ENCODE assay signal across 20 cellular contexts in the genomic region with DNA sequence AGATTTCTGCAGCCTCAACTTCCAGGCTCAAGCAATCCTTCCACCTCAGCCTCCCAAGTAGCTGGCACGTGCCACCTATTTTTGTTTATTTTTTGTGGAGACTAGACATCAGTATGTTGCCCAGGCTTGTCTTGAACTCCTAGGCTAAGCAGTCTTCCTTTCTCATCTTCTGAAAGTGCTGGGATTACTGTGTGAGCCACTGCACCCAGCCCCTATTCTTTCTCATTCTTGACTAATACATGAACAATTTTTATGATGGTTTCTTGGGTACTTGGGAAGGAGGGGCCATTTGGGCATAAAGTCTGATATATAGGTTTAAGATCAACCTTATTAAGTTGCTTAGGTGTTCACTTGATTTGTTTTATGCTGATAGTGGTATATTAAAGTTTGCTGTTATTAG. TPM values are rescaled to one million over a fixed set of nuclear protein-coding genes. Genes with fewer than 3 reads are reported as not detected.
DNase-seq lines count a peak whose midpoint lies in the region; ATAC-seq, FAIRE-seq and TF ChIP-seq lines count a peak whose summit lies in the region.
"Had no signal": no experiment of that assay in that cellular context is flagged by ENCODE, and none has a peak within 500 bp of the region (broad histone marks: within the 10 kb centered on the region; RNA-seq: fewer than 3 reads in every experiment).

No MANE protein-coding gene starts in this region.

- no peaks in the 10 kb centered on the region for H3K9me1 ChIP-seq in K562 (ENCODE audit: control insufficient read depth, insufficient read depth, low read length)

- no peaks in the 10 kb centered on the region for H3K27me3 Mint-ChIP-seq in naive thymus-derived CD8-positive, alpha-beta T cell
- H3K27me3 Mint-ChIP-seq: stimulated activated naive B cell treated with anti-CD40 and anti-IgM and Interleukin-4, amounts not matched to agents 10 μg/mL and 1 μg/mL and 100 μg/mL, for 72 hours had no signal

- peak overlapping the region in 8 of 10 donors; percentile 24 to 75 (median 52) for H3K4me3 Mint-ChIP-seq in naive thymus-derived CD8-positive, alpha-beta T cell
- H3K4me3 Mint-ChIP-seq: stimulated activated naive B cell treated with anti-CD40 and anti-IgM and Interleukin-4, amounts not matched to agents 10 μg/mL and 1 μg/mL and 100 μg/mL, for 72 hours had no signal

- TF ChIP-seq POLR2A in K562 (conservative IDR thresholded peaks at IDR 0.05) = no peak

- CTCF ChIA-PET in K562 (lab: Yijun Ruan, JAX; ENCODE audit: low intra/inter-chr PET ratio) = no interaction called here

- 22% methylated on average over 1 of the region's 1 CpG for WGBS in K562 (ENCODE audit: insufficient coverage, low coverage, missing lambda C conversion rate)

- TF ChIP-seq CTCF in K562 (IDR thresholded peaks at IDR 0.05 in 2 of 3, conservative IDR thresholded peaks at IDR 0.05 in 1 of 3; ENCODE audit: insufficient read depth in 2 of 3, low read depth in 1 of 3, low read length in 3 of 3) = no peak
- no peak for TF ChIP-seq CTCF in GM13976 (IDR thresholded peaks at IDR 0.05; ENCODE audit: borderline replicate concordance, control extremely low read depth, extremely low read depth, insufficient read depth, missing control alignments)

- H3K27ac Mint-ChIP-seq in naive thymus-derived CD8-positive, alpha-beta T cell = peak overlapping the region in 5 of 10 donors; percentile 38 to 82 (median 46)
- H3K27ac Mint-ChIP-seq: stimulated activated naive B cell treated with anti-CD40 and anti-IgM and Interleukin-4, amounts not matched to agents 10 μg/mL and 1 μg/mL and 100 μg/mL, for 72 hours had no signal

- no peak for TF ChIP-seq EP300 in K562 (IDR thresholded peaks at IDR 0.05; ENCODE audit: low read length)

- peaks cover 52 to 91% (median 88%) of the 10 kb centered on the region in 4 donors for H3K4me1 Mint-ChIP-seq in naive thymus-derived CD8-positive, alpha-beta T cell

- no peaks in the 10 kb centered on the region for H3K36me3 ChIP-seq in K562 (ENCODE audit: control insufficient read depth, insufficient read depth, low read length)
- H3K36me3 ChIP-seq: BE2C, gastrocnemius medialis, right lobe of liver, uterus had no signal

- intact Hi-C loops in K562 (cut with micrococcal nuclease) = no loop called here

- H3K36me3 Mint-ChIP-seq in naive thymus-derived CD8-positive, alpha-beta T cell = peaks cover 4 to 6% (median 4%) of the 10 kb centered on the region in 3 donors

- BruUV-seq in K562 (replicated peaks; lab: Mats Ljungman, UMichigan) = no TSS peak

- no peaks in the 10 kb centered on the region for H3K4me1 ChIP-seq in K562 (replicated peaks in 1 of 2; ENCODE audit: control insufficient read depth in 2 of 2, insufficient read depth in 2 of 2, low read length in 2 of 2)
- H3K4me1 ChIP-seq: BE2C, uterus had no signal

- H3K9me3 Mint-ChIP-seq in naive thymus-derived CD8-positive, alpha-beta T cell = peaks cover 0 to 21% (median 11%) of the 10 kb centered on the region in 9 donors

- H3K27ac ChIP-seq in K562 (ENCODE audit: extremely low read depth, low read depth, low read length) = no peak overlapping the region
- H3K27ac ChIP-seq: gastrocnemius medialis, right lobe of liver, uterus had no signal

- H3K9me3 ChIP-seq in K562 (replicated peaks; ENCODE audit: control insufficient read depth, insufficient read depth, low read depth, low read length) = no peaks in the 10 kb centered on the region
- H3K9me3 ChIP-seq: BE2C, gastrocnemius medialis, right lobe of liver, uterus had no signal

- TF ChIP-seq RAD21 in K562 (CRISPR knock-in tag; conservative IDR thresholded peaks at IDR 0.05 in 1 of 2, IDR thresholded peaks at IDR 0.05 in 1 of 2) = no peak

- H4K20me1 ChIP-seq in K562 (replicated peaks; ENCODE audit: control insufficient read depth, insufficient read depth, low read length) = peaks cover 32% of the 10 kb centered on the region

- H3K4me2 ChIP-seq in K562 (ENCODE audit: insufficient read depth, low read length) = no peak overlapping the region

- H3K4me3 ChIP-seq in K562 = no peak overlapping the region
- H3K4me3 ChIP-seq: gastrocnemius medialis, right lobe of liver, uterus had no signal

- in situ Hi-C loops in K562 (cut with MboI) = loop anchor here (25.0 kb wide), 1 partner anchor 892 kb away; no protein-coding TSS in a partner anchor
- in situ Hi-C loops in GM13976 (cut with MboI; ENCODE audit: low sequenced_read_pairs, unreplicated experiment) = no loop called here

- H3K27me3 ChIP-seq in K562 (ENCODE audit: control insufficient read depth in 2 of 2, insufficient read depth in 2 of 2, low read length in 2 of 2) = no peaks in the 10 kb centered on the region
- H3K27me3 ChIP-seq: BE2C, gastrocnemius medialis, right lobe of liver, uterus had no signal

- no peak overlapping the region for H3K9ac ChIP-seq in K562 (ENCODE audit: insufficient read depth in 1 of 2, low read depth in 2 of 2, low read length in 2 of 2)

- peaks cover 96% of the 10 kb centered on the region for H3K79me2 ChIP-seq in K562 (ENCODE audit: control insufficient read depth, insufficient read depth, low read length)

- no peak overlapping the region for H2AFZ ChIP-seq in K562 (ENCODE audit: low read depth, low read length)

- FAIRE-seq in K562 (lab: Jason Lieb, UNC) = no peak

- POLR2A ChIA-PET in K562 (lab: Yijun Ruan, JAX) = no interaction called here
- POLR2A ChIA-PET in naive thymus-derived CD8-positive, alpha-beta T cell (lab: Charles Lee) = no interaction called here

- ATAC-seq in K562 = peak; percentile 10; the same call in 2 of the 3 replicates
- no peak for ATAC-seq in naive thymus-derived CD8-positive, alpha-beta T cell
- ATAC-seq: gastrocnemius medialis; right lobe of liver; stimulated activated naive B cell treated with anti-CD40 and anti-IgM and Interleukin-4, amounts not matched to agents 10 μg/mL and 1 μg/mL and 100 μg/mL, for 72 hours had no signal

- DNase-seq in EH (ENCODE audit: low read depth) = peak; percentile 54
- DNase-seq in HS-5 (ENCODE audit: low read depth) = peak; percentile 30
- DNase-seq in K562 (ENCODE audit: extremely low read depth in 1 of 4, low spot score in 3 of 4) = no peak
- DNase-seq in naive thymus-derived CD8-positive, alpha-beta T cell = no peak
- DNase-seq in epidermal melanocyte (ENCODE audit: insufficient read length, low spot score) = no peak
- DNase-seq in stimulated activated CD4-positive, alpha-beta T cell treated with anti-CD3 and anti-CD28 coated beads, Interleukin-2, amount 100 ng/mL, for 24 hours = no peak
- no peak for DNase-seq in GM13976 (ENCODE audit: low spot score)
- DNase-seq in OCI-M1 (lab: John Stamatoyannopoulos, UW) = no peak
- DNase-seq: activated CD4-positive, alpha-beta T cell treated with anti-CD3 and anti-CD28 coated beads, Interleukin-2, amount 50 U/mL, for 4 hours; activated effector memory CD4-positive, alpha-beta T cell treated with anti-CD3 and anti-CD28 coated beads, Interleukin-2, amount 50 U/mL, for 16 hours; BE2C; effector memory CD4-positive, alpha-beta T cell; gastrocnemius medialis; NCI-H1417 treated with DMSO at 0.1 percent for 48 hours; NCI-H345; nucleus accumbens; right lobe of liver; stimulated activated naive B cell treated with anti-CD40 and anti-IgM and Interleukin-4, amounts not matched to agents 10 μg/mL and 1 μg/mL and 100 μg/mL, for 72 hours; T1000; uterus had no signal

TF ChIP-seq in K562, 482 proteins besides CTCF, POLR2A, EP300 and RAD21:
- no peak for TF ChIP-seq FOXA1 (IDR thresholded peaks at IDR 0.05; ENCODE audit: borderline replicate concordance)
- no peak for TF ChIP-seq BACH1 (tag; IDR thresholded peaks at IDR 0.05)
- peak; percentile 19; the same call in 1 of the 2 replicates for TF ChIP-seq C11orf30 (IDR thresholded peaks at IDR 0.05; ENCODE audit: low read depth)
- peak; percentile 36; the same call in 1 of the 2 replicates for TF ChIP-seq ZNF316 (IDR thresholded peaks at IDR 0.05)
- no peak for TF ChIP-seq SRSF3 (IDR thresholded peaks at IDR 0.05; ENCODE audit: insufficient read depth, low read length)
- TF ChIP-seq ZNF551 (CRISPR knock-in tag; IDR thresholded peaks at IDR 0.05) = no peak
- TF ChIP-seq, protein P1, sequence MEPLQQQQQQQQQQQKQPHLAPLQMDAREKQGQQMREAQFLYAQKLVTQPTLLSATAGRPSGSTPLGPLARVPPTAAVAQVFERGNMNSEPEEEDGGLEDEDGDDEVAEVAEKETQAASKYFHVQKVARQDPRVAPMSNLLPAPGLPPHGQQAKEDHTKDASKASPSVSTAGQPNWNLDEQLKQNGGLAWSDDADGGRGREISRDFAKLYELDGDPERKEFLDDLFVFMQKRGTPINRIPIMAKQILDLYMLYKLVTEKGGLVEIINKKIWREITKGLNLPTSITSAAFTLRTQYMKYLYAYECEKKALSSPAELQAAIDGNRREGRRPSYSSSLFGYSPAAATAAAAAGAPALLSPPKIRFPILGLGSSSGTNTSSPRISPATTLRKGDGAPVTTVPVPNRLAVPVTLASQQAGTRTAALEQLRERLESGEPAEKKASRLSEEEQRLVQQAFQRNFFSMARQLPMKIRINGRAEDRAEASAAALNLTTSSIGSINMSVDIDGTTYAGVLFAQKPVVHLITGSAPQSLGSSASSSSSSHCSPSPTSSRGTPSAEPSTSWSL (CRISPR knock-in tag; IDR thresholded peaks at IDR 0.05; ENCODE audit: borderline replicate concordance) = no peak
- no peak for TF ChIP-seq ZC3H11A (IDR thresholded peaks at IDR 0.05; ENCODE audit: low read depth, low read length)
TF ChIP-seq in K562: peak in this region for 2.

RNA-seq across cellular contexts. Expression of a gene that starts 26.2 kb away (rescaled TPM):
- 29.3 and 103 TPM in 2 replicates for total RNA-seq in K562 (2011; cell fraction: chromatin; rRNA removed; ENCODE audit: low replicate concordance)
- 17.2 and 20.8 TPM in 2 replicates for total RNA-seq in K562 (2011; cell fraction: nucleolus; rRNA removed)
- total RNA-seq in K562 (2011; cell fraction: nucleoplasm; rRNA removed) = 59.7 and 110 TPM in 2 replicates
- total RNA-seq in K562 (2014; rRNA removed) = 17.2 and 18.0 TPM in 2 replicates
- 30.1 and 37.9 TPM in 2 replicates for total RNA-seq in K562 (2014; rRNA removed; fragmentation: Illumina TruSeq; extraction: Trizol)
- total RNA-seq in K562 (2015; rRNA removed; fragmentation: Illumina TruSeq; extraction: Trizol) = 29.5 and 31.9 TPM in 2 replicates
- total RNA-seq in K562 (2021) = 24.1 and 29.5 TPM in 2 replicates
- polyA plus RNA-seq in K562 (2011; rRNA removed) = 30.7 and 35.8 TPM in 2 replicates
- 11.9 and 22.2 TPM in 2 replicates for polyA plus RNA-seq in K562 (2011; cell fraction: cytosol; rRNA removed)
- 21.3 and 27.9 TPM in 2 replicates for polyA plus RNA-seq in K562 (2011; cell fraction: nucleus; rRNA removed)
- polyA plus RNA-seq in K562 (2012) = 18.9 and 24.2 TPM in 2 replicates
- polyA plus RNA-seq in K562 (2014; fragmentation: Illumina TruSeq; extraction: Trizol) = 28.0 and 29.1 TPM in 2 replicates
- polyA plus RNA-seq in K562 (2014; fragmentation: Nextera tagmentation; extraction: Ambion mirVana) = 1 to 10 TPM; 7.0 to 7.6 TPM
- polyA plus RNA-seq in K562 (2014; rRNA removed) = 17.3 and 20.0 TPM in 2 replicates
- polyA minus RNA-seq in K562 (2011; rRNA and poly(A)+ RNA removed) = 55.8 and 58.9 TPM in 2 replicates
- 12.3 and 15.6 TPM in 2 replicates for polyA minus RNA-seq in K562 (2011; cell fraction: cytosol; rRNA and poly(A)+ RNA removed)
- polyA minus RNA-seq in K562 (2011; cell fraction: nucleus; rRNA and poly(A)+ RNA removed) = 41.3 and 46.5 TPM in 2 replicates
- total RNA-seq in naive thymus-derived CD8-positive, alpha-beta T cell = 10 to 100 TPM; 91.1 to 94.7 TPM
- polyA plus RNA-seq in naive thymus-derived CD8-positive, alpha-beta T cell = 1 to 10 TPM; 2.5 to 3.7 (median 3.0) TPM

Comparison
In these comparisons a context has a peak if more than half of its experiments do, and no peak if none do; other contexts are left out.
1. DNase-seq: peak in EH (single experiment) and HS-5 (single experiment); none in K562 (0 of 4), naive thymus-derived CD8-positive, alpha-beta T cell (0 of 10), epidermal melanocyte (single experiment), stimulated activated CD4-positive, alpha-beta T cell treated with anti-CD3 and anti-CD28 coated beads, Interleukin-2, amount 100 ng/mL, for 24 hours (0 of 2), GM13976 (single experiment) and OCI-M1 (single experiment).